ENCODE assay signal across 8 cellular contexts in genomic region chr9:121201045-121201737, GRCh38. TPM values are rescaled to one million over a fixed set of nuclear protein-coding genes. Genes with fewer than 3 reads are reported as not detected.
DNase-seq lines count a peak whose midpoint lies in the region; ATAC-seq and TF ChIP-seq lines count a peak whose summit lies in the region.

No MANE protein-coding gene starts in this region.

- H3K36me3 Mint-ChIP-seq in activated T-cell treated with anti-CD3 and anti-CD28 coated beads, Interleukin-2, amount 50 U/mL, for 72 hours (ENCODE audit: insufficient read depth in 2 of 2), result peaks cover 0 to 2% of the 10 kb centered on the region in 2 donors

- peak overlapping the region; percentile 84 for H3K27ac Mint-ChIP-seq in activated T-cell treated with anti-CD3 and anti-CD28 coated beads, Interleukin-2, amount 50 U/mL, for 72 hours

- DNase-seq in EH (ENCODE audit: low read depth), result peak; percentile 33
- peak; percentile 63 for DNase-seq in NB4 (ENCODE audit: low read depth)
- peak; percentile 63 to 66 for DNase-seq in activated T-cell treated with anti-CD3 and anti-CD28 coated beads, Interleukin-2, amount 50 U/mL, for 72 hours
- no peak for DNase-seq in fibroblast of villous mesenchyme (ENCODE audit: low read depth)
- peak; percentile 36 for DNase-seq in occipital lobe (lab: John Stamatoyannopoulos, UW)
- DNase-seq in tibial nerve (ENCODE audit: low spot score in 2 of 2), result no peak
- no peak for DNase-seq in hippocampal formation (lab: John Stamatoyannopoulos, UW)

- H3K4me1 Mint-ChIP-seq in activated T-cell treated with anti-CD3 and anti-CD28 coated beads, Interleukin-2, amount 50 U/mL, for 72 hours (ENCODE audit: low read depth), result peaks cover 52% of the 10 kb centered on the region

- WGBS in tibial nerve, 2 donors, result 0% methylated on average over 22 to 40 of the region's 81 CpGs

- peak overlapping the region; percentile 91 to 96 (median 93) for H3K27ac ChIP-seq in tibial nerve

- H3K4me3 Mint-ChIP-seq in activated T-cell treated with anti-CD3 and anti-CD28 coated beads, Interleukin-2, amount 50 U/mL, for 72 hours, result peak overlapping the region; percentile 95 to 96

- H3K9me3 Mint-ChIP-seq in activated T-cell treated with anti-CD3 and anti-CD28 coated beads, Interleukin-2, amount 50 U/mL, for 72 hours, result no peaks in the 10 kb centered on the region

- TF ChIP-seq POLR2A in NB4 (IDR thresholded peaks at IDR 0.05; ENCODE audit: extremely low read depth, insufficient read length) (peak; percentile 7), tibial nerve (IDR thresholded peaks at IDR 0.05) (no peak)

- H3K4me3 ChIP-seq in NB4 (ENCODE audit: low read depth, low read length) (peak overlapping the region; percentile 89), fibroblast of villous mesenchyme (ENCODE audit: low read depth, low read length) (peak overlapping the region; percentile 70), tibial nerve (peak overlapping the region; percentile 66 to 96 (median 94))

- no peaks in the 10 kb centered on the region for H3K9me3 ChIP-seq in tibial nerve

- TF ChIP-seq EP300 in tibial nerve (IDR thresholded peaks at IDR 0.05), result no peak

- H3K27me3 Mint-ChIP-seq in activated T-cell treated with anti-CD3 and anti-CD28 coated beads, Interleukin-2, amount 50 U/mL, for 72 hours (ENCODE audit: low read depth), result no peaks in the 10 kb centered on the region

- peaks cover 0 to 50% (median 38%) of the 10 kb centered on the region in 4 donors for H3K4me1 ChIP-seq in tibial nerve

- H3K27me3 ChIP-seq in tibial nerve, result no peaks in the 10 kb centered on the region

- peak; percentile 22 for ATAC-seq in GM21825 (IDR thresholded peaks at IDR 0.05; ENCODE audit: unreplicated experiment)
- ATAC-seq in activated T-cell treated with anti-CD3 and anti-CD28 coated beads, Interleukin-2, amount 50 U/mL, for 72 hours (replicated peaks in 1 of 2), result peak; percentile 39 to 46

- no peak for TF ChIP-seq CTCF in NB4 (IDR thresholded peaks at IDR 0.05; ENCODE audit: low read depth, low read length)
- TF ChIP-seq CTCF in fibroblast of villous mesenchyme (IDR thresholded peaks at IDR 0.05; ENCODE audit: insufficient read depth, low read depth, low read length), result no peak
- no peak for TF ChIP-seq CTCF in tibial nerve (IDR thresholded peaks at IDR 0.05)

- H3K36me3 ChIP-seq in tibial nerve, result no peaks in the 10 kb centered on the region

RNA-seq across cellular contexts. Expression of gene RAB14, which starts 0.5 kb away (rescaled TPM):
- total RNA-seq in activated T-cell treated with anti-CD3 and anti-CD28 coated beads, Interleukin-2, amount 50 U/mL, for 72 hours, result 10 to 100 TPM; 56.2 to 63.7 TPM
- total RNA-seq in fibroblast of villous mesenchyme (22.2 and 36.3 TPM in 2 replicates), occipital lobe (64.3 TPM), tibial nerve (10 to 100 TPM; 36.3 to 45.4 (median 40.6) TPM)

Comparison
In these comparisons a context has a peak if more than half of its experiments do, and no peak if none do; other contexts are left out.
1. DNase-seq: peak in EH (single experiment), NB4 (single experiment), activated T-cell treated with anti-CD3 and anti-CD28 coated beads, Interleukin-2, amount 50 U/mL, for 72 hours (2 of 2) and occipital lobe (single experiment); none in fibroblast of villous mesenchyme (single experiment), tibial nerve (0 of 2) and hippocampal formation (0 of 2).
2. Peak in every context shown above with its lines, with median percentiles within 50 percentile points of each other: H3K4me3 ChIP-seq.